Comparison of ENCODE assay signal across 16 cellular contexts in genomic region chr16:70158261-70158939, GRCh38. TPM values are rescaled to one million over a fixed set of nuclear protein-coding genes. Genes with fewer than 3 reads are reported as not detected.
A peak's percentile ranks its signal among the peaks of the same experiment; 100 is the strongest.
DNase-seq lines count a peak whose midpoint lies in the region; ATAC-seq and TF ChIP-seq lines count a peak whose summit lies in the region.
"Had no signal": no experiment of that assay in that cellular context is flagged by ENCODE, and none has a peak within 500 bp of the region (broad histone marks: within the 10 kb centered on the region; RNA-seq: fewer than 3 reads in every experiment).

No MANE protein-coding gene starts in this region.

- ATAC-seq in SK-N-SH treated with all-trans-retinoic acid at 6 μM for 48 hours (no peak), HCT116 (peak; percentile 52; the same call in 1 of the 2 replicates)
- ATAC-seq in naive thymus-derived CD8-positive, alpha-beta T cell = no peak
- ATAC-seq: activated T-cell treated with anti-CD3 and anti-CD28 coated beads, Interleukin-2, amount 50 U/mL, for 72 hours had no signal

- H3K27ac ChIP-seq in SK-N-SH (ENCODE audit: low read depth in 2 of 2, low read length in 1 of 2) (no peak overlapping the region), HCT116 (ENCODE audit: low read depth, low read length) (no peak overlapping the region), prostate gland (no peak overlapping the region)
- H3K27ac ChIP-seq: adrenal gland, tibial artery had no signal

- intact Hi-C loops in HCT116 (cut with micrococcal nuclease) = no loop called here
- intact Hi-C loops in prostate gland (cut with DNase I) = no loop called here

- no peaks in the 10 kb centered on the region for H3K27me3 Mint-ChIP-seq in chondrocyte (ENCODE audit: low read depth)
- no peaks in the 10 kb centered on the region for H3K27me3 Mint-ChIP-seq in naive thymus-derived CD8-positive, alpha-beta T cell

- CTCF ChIA-PET in SK-N-SH (lab: Yijun Ruan, JAX) = interaction anchor here (0.5 to 1.3 kb wide), 2 partner anchors 122 to 404 kb away, joined by 3 read pairs; partner anchors contain the start of gene NOB1
- CTCF ChIA-PET in HCT116 (lab: Charles Lee) = no interaction called here

- H2AFZ ChIP-seq in SK-N-SH (ENCODE audit: low read depth) = no peak overlapping the region
- H2AFZ ChIP-seq in HCT116 (ENCODE audit: low read depth, low read length, poor library complexity, severe bottlenecking) = no peak overlapping the region

- H3K4me1 Mint-ChIP-seq in chondrocyte (ENCODE audit: low read depth) = peaks cover 6% of the 10 kb centered on the region
- H3K4me1 Mint-ChIP-seq in naive thymus-derived CD8-positive, alpha-beta T cell = peaks cover 0 to 3% (median 0%) of the 10 kb centered on the region in 4 donors

- TF ChIP-seq RAD21 in SK-N-SH (IDR thresholded peaks at IDR 0.05; ENCODE audit: low read length) (no peak), HCT116 (IDR thresholded peaks at IDR 0.05; ENCODE audit: low read depth) (no peak)

- H3K4me2 ChIP-seq in SK-N-SH = no peak overlapping the region
- H3K4me2 ChIP-seq in HCT116 (ENCODE audit: low read length) = no peak overlapping the region

- no peak overlapping the region for H3K27ac Mint-ChIP-seq in chondrocyte (ENCODE audit: unreplicated experiment)
- no peak overlapping the region for H3K27ac Mint-ChIP-seq in naive thymus-derived CD8-positive, alpha-beta T cell
- H3K27ac Mint-ChIP-seq: activated T-cell treated with anti-CD3 and anti-CD28 coated beads, Interleukin-2, amount 50 U/mL, for 72 hours had no signal

- BruUV-seq in HCT116 (replicated peaks; lab: Mats Ljungman, UMichigan) = no TSS peak

- POLR2A ChIA-PET in SK-N-SH (lab: Yijun Ruan, JAX) = no interaction called here
- POLR2A ChIA-PET in HCT116 (lab: Charles Lee) = no interaction called here
- POLR2A ChIA-PET in naive thymus-derived CD8-positive, alpha-beta T cell (lab: Charles Lee) = no interaction called here

- TF ChIP-seq CTCF in SK-N-SH (IDR thresholded peaks at IDR 0.05) (no peak), HCT116 (IDR thresholded peaks at IDR 0.05 in 2 of 3, conservative IDR thresholded peaks at IDR 0.05 in 1 of 3; ENCODE audit: borderline replicate concordance in 1 of 3, insufficient read depth in 1 of 3, low read depth in 2 of 3, low read length in 2 of 3) (peak in 1 of 3 experiments; percentile 24; a peak in 1 of 6 replicates), chondrocyte (IDR thresholded peaks at IDR 0.05) (no peak), prostate gland (IDR thresholded peaks at IDR 0.05) (no peak)

- H3K36me3 Mint-ChIP-seq in chondrocyte (ENCODE audit: low read depth) = peaks cover 29% of the 10 kb centered on the region
- H3K36me3 Mint-ChIP-seq in naive thymus-derived CD8-positive, alpha-beta T cell = peaks cover 2 to 20% (median 6%) of the 10 kb centered on the region in 3 donors

- H3K9me3 ChIP-seq in SK-N-SH (no peaks in the 10 kb centered on the region), HCT116 (ENCODE audit: control insufficient read depth in 1 of 2, insufficient read depth in 1 of 2, low read depth in 1 of 2, low read length in 2 of 2) (no peaks in the 10 kb centered on the region), prostate gland (no peaks in the 10 kb centered on the region)
- H3K9me3 ChIP-seq: adrenal gland, tibial artery had no signal

- no peak overlapping the region for H3K4me3 Mint-ChIP-seq in chondrocyte (ENCODE audit: unreplicated experiment)
- H3K4me3 Mint-ChIP-seq in naive thymus-derived CD8-positive, alpha-beta T cell = no peak overlapping the region
- H3K4me3 Mint-ChIP-seq: activated T-cell treated with anti-CD3 and anti-CD28 coated beads, Interleukin-2, amount 50 U/mL, for 72 hours had no signal

- H3K36me3 ChIP-seq in SK-N-SH (replicated peaks in 1 of 2; ENCODE audit: control insufficient read depth in 1 of 2, insufficient read depth in 2 of 2, low read length in 1 of 2) = peaks cover 37 to 58% of the 10 kb centered on the region in 2 experiments
- peaks cover 32 to 43% of the 10 kb centered on the region in 2 experiments; a peak in 3 of 4 replicates for H3K36me3 ChIP-seq in HCT116 (ENCODE audit: control insufficient read depth in 1 of 2, insufficient read depth in 2 of 2, low read length in 2 of 2)
- H3K36me3 ChIP-seq in prostate gland = peaks cover 6 to 48% of the 10 kb centered on the region in 2 donors

- DNase-seq in SK-N-SH = peak; percentile 12
- DNase-seq in HCT116 (ENCODE audit: low read depth, low spot score) = no peak
- peak; percentile 82 for DNase-seq in chondrocyte (ENCODE audit: low spot score)
- peak; percentile 4 for DNase-seq in prostate gland (ENCODE audit: low spot score)
- DNase-seq in naive thymus-derived CD8-positive, alpha-beta T cell = no peak
- no peak for DNase-seq in DMS79 treated with DMSO at 0.1 percent for 48 hours (lab: John Stamatoyannopoulos, UW)
- no peak for DNase-seq in SIG-M5 (lab: John Stamatoyannopoulos, UW)
- DNase-seq: activated CD4-positive, alpha-beta T cell treated with anti-CD3 and anti-CD28 coated beads, Interleukin-2, amount 50 U/mL, for 48 hours; activated T-cell treated with anti-CD3 and anti-CD28 coated beads, Interleukin-2, amount 50 U/mL, for 72 hours; cortex of kidney; GDM1; NCI-H187; tibial artery had no signal

- TF ChIP-seq POLR2A in HCT116 (IDR thresholded peaks at IDR 0.05; ENCODE audit: borderline replicate concordance, extremely low read depth, insufficient read depth, insufficient read length) (no peak), prostate gland (IDR thresholded peaks at IDR 0.05) (no peak)

- H3K27me3 ChIP-seq in SK-N-SH (ENCODE audit: insufficient read depth) = no peaks in the 10 kb centered on the region
- no peaks in the 10 kb centered on the region for H3K27me3 ChIP-seq in HCT116 (ENCODE audit: insufficient read depth, low read length)
- H3K27me3 ChIP-seq in prostate gland (replicated peaks; ENCODE audit: insufficient read depth) = no peaks in the 10 kb centered on the region
- H3K27me3 ChIP-seq: adrenal gland, tibial artery had no signal

- H3K4me3 ChIP-seq in SK-N-SH (ENCODE audit: low read depth in 2 of 2, low read length in 1 of 2) = no peak overlapping the region
- H3K4me3 ChIP-seq in HCT116 (replicated peaks in 1 of 2; ENCODE audit: low read depth in 1 of 2, low read length in 2 of 2) = no peak overlapping the region
- no peak overlapping the region for H3K4me3 ChIP-seq in prostate gland
- H3K4me3 ChIP-seq: adrenal gland, tibial artery had no signal

- RAD21 ChIA-PET in HCT116 (lab: Charles Lee; ENCODE audit: low non-redundant PET in 1 of 2, low total read pairs in 2 of 2, uncharacterized antibody in 2 of 2, unreplicated experiment in 2 of 2) = no interaction called here

- H3K9ac ChIP-seq in SK-N-SH (no peak overlapping the region), HCT116 (ENCODE audit: low read length) (no peak overlapping the region)

- H3K9me3 Mint-ChIP-seq in chondrocyte (ENCODE audit: low read depth) = no peaks in the 10 kb centered on the region
- no peaks in the 10 kb centered on the region for H3K9me3 Mint-ChIP-seq in naive thymus-derived CD8-positive, alpha-beta T cell
- H3K9me3 Mint-ChIP-seq: activated T-cell treated with anti-CD3 and anti-CD28 coated beads, Interleukin-2, amount 50 U/mL, for 72 hours had no signal

- TF ChIP-seq EP300 in SK-N-SH (IDR thresholded peaks at IDR 0.05; ENCODE audit: borderline replicate concordance in 1 of 2, low read depth in 1 of 2, low read length in 1 of 2) = no peak

- no peaks in the 10 kb centered on the region for H3K79me2 ChIP-seq in SK-N-SH (ENCODE audit: insufficient read depth)
- no peaks in the 10 kb centered on the region for H3K79me2 ChIP-seq in HCT116 (ENCODE audit: insufficient read depth, low read length)

- no peaks in the 10 kb centered on the region for H3K9me2 ChIP-seq in SK-N-SH
- no peaks in the 10 kb centered on the region for H3K9me2 ChIP-seq in HCT116 (ENCODE audit: insufficient read depth)

- peaks cover 8% of the 10 kb centered on the region for H3F3A ChIP-seq in SK-N-SH (replicated peaks; ENCODE audit: insufficient read depth)

- H4K20me1 ChIP-seq in SK-N-SH (ENCODE audit: insufficient read depth) (no peaks in the 10 kb centered on the region), HCT116 (ENCODE audit: insufficient read depth) (no peaks in the 10 kb centered on the region)

- 90% methylated on average over 7 of the region's 7 CpGs for WGBS in SK-N-SH (ENCODE audit: low lambda C conversion rate)
- 72% methylated on average over 7 of the region's 7 CpGs for WGBS in prostate gland

- 0 out of 4 replicates have a peak, but pooled peaks cover 0 to 4% of the 10 kb centered on the region in 2 experiments for H3K4me1 ChIP-seq in SK-N-SH (ENCODE audit: control insufficient read depth in 1 of 2, insufficient read depth in 2 of 2, low read depth in 1 of 2, low read length in 1 of 2)
- peaks cover 6 to 9% of the 10 kb centered on the region in 2 experiments; a peak in 3 of 4 replicates for H3K4me1 ChIP-seq in HCT116 (ENCODE audit: control insufficient read depth in 1 of 2, insufficient read depth in 2 of 2, low read length in 2 of 2)
- peaks cover 2% of the 10 kb centered on the region for H3K4me1 ChIP-seq in prostate gland (replicated peaks)
- H3K4me1 ChIP-seq: adrenal gland, tibial artery had no signal

TF ChIP-seq in SK-N-SH, 30 proteins besides CTCF, POLR2A, EP300 and RAD21 (continues in another document):
- TF ChIP-seq POLR2AphosphoS5 (IDR thresholded peaks at IDR 0.05; ENCODE audit: low read depth, low read length) (no peak), RFX5 (IDR thresholded peaks at IDR 0.05; ENCODE audit: low read length) (no peak)

TF ChIP-seq in SK-N-SH treated with all-trans-retinoic acid at 6 μM for 48 hours, 23 proteins besides CTCF, POLR2A, EP300 and RAD21:
- TF ChIP-seq GLIS3 (CRISPR knock-in tag; IDR thresholded peaks at IDR 0.05) = no peak
- TF ChIP-seq ESRRG (CRISPR knock-in tag; IDR thresholded peaks at IDR 0.05) = no peak

TF ChIP-seq in HCT116, 20 proteins besides CTCF, POLR2A, EP300 and RAD21 (continues in another document):
- TF ChIP-seq YY1 (IDR thresholded peaks at IDR 0.05; ENCODE audit: extremely low read depth, insufficient replicate concordance, low read depth, low read length) (no peak), EGR1 (IDR thresholded peaks at IDR 0.05; ENCODE audit: low read depth) (no peak)

RNA-seq across cellular contexts. Expression of gene CLEC18C, which starts 15.2 kb away (rescaled TPM):
- 0.08 and 0.23 TPM in 2 replicates for polyA plus RNA-seq in SK-N-SH (2012; rRNA removed)
- not detected in 2 replicates for polyA plus RNA-seq in SK-N-SH (2012; cell fraction: cytosol; rRNA removed)
- polyA plus RNA-seq in SK-N-SH (2012; cell fraction: nucleus; rRNA removed) = 0.41 and 1.3 TPM in 2 replicates
- total RNA-seq in HCT116 (2021; ENCODE audit: unreplicated experiment) (0.59 TPM), chondrocyte (0.34 TPM in 1 of 3 replicates, not detected in the others), prostate gland (1 to 10 TPM in 1 of 2 donors, under 1 TPM in 1; 0.41 to 2.8 TPM)
- 0.21 and 0.34 TPM in 2 replicates for polyA plus RNA-seq in HCT116 (2012)
- 1 to 10 TPM; 2.2 to 3.0 TPM for total RNA-seq in naive thymus-derived CD8-positive, alpha-beta T cell
- polyA plus RNA-seq in naive thymus-derived CD8-positive, alpha-beta T cell = not detected
- total RNA-seq: glomerular endothelial cell had no signal

RNA-seq across cellular contexts. Expression of gene PDPR, which starts 44.3 kb away (rescaled TPM):
- polyA plus RNA-seq in SK-N-SH (2012; rRNA removed) = 17.1 and 24.2 TPM in 2 replicates
- 9.5 and 11.6 TPM in 2 replicates for polyA plus RNA-seq in SK-N-SH (2012; cell fraction: cytosol; rRNA removed)
- 55.0 and 66.2 TPM in 2 replicates for polyA plus RNA-seq in SK-N-SH (2012; cell fraction: nucleus; rRNA removed)
- total RNA-seq in HCT116 (2021; ENCODE audit: unreplicated experiment) = 28.5 TPM
- polyA plus RNA-seq in HCT116 (2012) = 19.3 and 19.4 TPM in 2 replicates
- 22.8 to 29.2 TPM (median 23.7 TPM) in 3 replicates for total RNA-seq in chondrocyte
- total RNA-seq in prostate gland = 10 to 100 TPM; 17.2 to 50.4 TPM
- 10 to 100 TPM; 29.1 to 31.6 TPM for total RNA-seq in naive thymus-derived CD8-positive, alpha-beta T cell
- 10 to 100 TPM in 1 of 3 donors, 1 to 10 TPM in 2; 5.5 to 11.5 (median 7.3) TPM for polyA plus RNA-seq in naive thymus-derived CD8-positive, alpha-beta T cell

Comparison
In these comparisons a context has a peak if more than half of its experiments do, and no peak if none do; other contexts are left out.
1. DNase-seq: peak in SK-N-SH (single experiment), chondrocyte (single experiment) and prostate gland (single experiment); none in HCT116 (single experiment), naive thymus-derived CD8-positive, alpha-beta T cell (0 of 10), DMS79 treated with DMSO at 0.1 percent for 48 hours (single experiment) and SIG-M5 (single experiment).